In genomic region chr20:59936409-59936808, GRCh38 we compare ENCODE assay signal across 20 cellular contexts.
"Had no signal": no experiment of that assay in that cellular context is flagged by ENCODE, and none has a peak within 500 bp of the region (broad histone marks: within the 10 kb centered on the region; RNA-seq: fewer than 3 reads in every experiment).

No MANE protein-coding gene starts in this region.

- H3K4me3 ChIP-seq: coronary artery, sigmoid colon, thoracic aorta, upper lobe of right lung had no signal

- DNase-seq: activated B cell treated with CpG ODN at 0.5 μM for 24 hours; activated CD4-positive, alpha-beta T cell treated with anti-CD3 and anti-CD28 coated beads for 36 hours; activated CD4-positive, alpha-beta T cell treated with anti-CD3 and anti-CD28 coated beads, Interleukin-2, amount 50 U/mL, for 4 hours; activated CD8-positive, alpha-beta memory T cell treated with anti-CD3 and anti-CD28 coated beads for 24 hours; activated CD8-positive, alpha-beta memory T cell treated with anti-CD3 and anti-CD28 coated beads, Interleukin-2, amount 50 U/mL, for 4 hours; activated naive CD4-positive, alpha-beta T cell; activated naive CD8-positive, alpha-beta T cell treated with anti-CD3 and anti-CD28 coated beads for 36 hours; activated T-cell treated with anti-CD3 and anti-CD28 coated beads, Interleukin-2, amount 50 U/mL, for 24 hours; sigmoid colon; stimulated activated CD4-positive, alpha-beta T cell treated with anti-CD3 and anti-CD28 coated beads, Interleukin-4, amount 100 ng/mL, for 1 hour; stimulated activated naive CD4-positive, alpha-beta T cell; T-helper 9 cell; upper lobe of right lung had no signal

- H3K9me3 ChIP-seq: sigmoid colon, thoracic aorta, upper lobe of right lung had no signal

- H3K4me3 Mint-ChIP-seq: activated B cell treated with CpG ODN at 0.5 μM for 24 hours; activated CD4-positive, alpha-beta T cell treated with anti-CD3 and anti-CD28 coated beads for 36 hours; activated naive CD8-positive, alpha-beta T cell treated with anti-CD3 and anti-CD28 coated beads for 36 hours; activated T-cell treated with anti-CD3 and anti-CD28 coated beads, Interleukin-2, amount 50 U/mL, for 24 hours had no signal

- ATAC-seq: activated CD4-positive, alpha-beta T cell treated with anti-CD3 and anti-CD28 coated beads for 36 hours; left lobe of liver; natural killer cell treated with Interleukin-12 subunit alpha and Interleukin-12 subunit beta and Interleukin-15 and Interleukin-18, amount 100 ng/mL, for 72 hours; upper lobe of right lung had no signal

- H3K4me1 ChIP-seq: parathyroid adenoma had no signal

- H3K79me2 ChIP-seq: parathyroid adenoma had no signal

- H3K27me3 Mint-ChIP-seq: activated B cell treated with CpG ODN at 0.5 μM for 24 hours; activated naive CD8-positive, alpha-beta T cell treated with anti-CD3 and anti-CD28 coated beads for 36 hours; natural killer cell treated with Interleukin-12 subunit alpha and Interleukin-12 subunit beta and Interleukin-15 and Interleukin-18, amount 100 ng/mL, for 72 hours had no signal

- H2AFZ ChIP-seq: parathyroid adenoma had no signal

- H3K27me3 ChIP-seq: sigmoid colon, upper lobe of right lung had no signal

- H3K36me3 Mint-ChIP-seq: natural killer cell treated with Interleukin-12 subunit alpha and Interleukin-12 subunit beta and Interleukin-15 and Interleukin-18, amount 100 ng/mL, for 72 hours had no signal

- H3K27ac Mint-ChIP-seq: activated B cell treated with CpG ODN at 0.5 μM for 24 hours; activated CD4-positive, alpha-beta T cell treated with anti-CD3 and anti-CD28 coated beads for 36 hours; activated naive CD8-positive, alpha-beta T cell treated with anti-CD3 and anti-CD28 coated beads for 36 hours; activated T-cell treated with anti-CD3 and anti-CD28 coated beads, Interleukin-2, amount 50 U/mL, for 24 hours; activated T-helper 2 cell treated with anti-CD3 and anti-CD28 coated beads, Interferon-gamma antibody, Interleukin-2, Interleukin-4, amounts not matched to agents 10 μg/mL and 5 μg/mL and 100 μg/mL, durations not matched to agents 14 hours and 24 hours and 36 hours; natural killer cell treated with Interleukin-12 subunit alpha and Interleukin-12 subunit beta and Interleukin-15 and Interleukin-18, amount 100 ng/mL, for 72 hours had no signal

- H3K9me3 Mint-ChIP-seq: activated B cell treated with CpG ODN at 0.5 μM for 24 hours; activated T-helper 2 cell treated with anti-CD3 and anti-CD28 coated beads, Interferon-gamma antibody, Interleukin-2, Interleukin-4, amounts not matched to agents 10 μg/mL and 5 μg/mL and 100 μg/mL, durations not matched to agents 14 hours and 24 hours and 36 hours; natural killer cell treated with Interleukin-12 subunit alpha and Interleukin-12 subunit beta and Interleukin-15 and Interleukin-18, amount 100 ng/mL, for 72 hours had no signal

- H3K36me3 ChIP-seq: sigmoid colon, thoracic aorta, upper lobe of right lung had no signal

- H3K27ac ChIP-seq: coronary artery, epithelial cell of prostate, parathyroid adenoma, sigmoid colon, thoracic aorta, upper lobe of right lung had no signal
